In genomic region chr9:134328341-134328840, GRCh38 we compare ENCODE assay signal across 10 cellular contexts. TPM values are rescaled to one million over a fixed set of nuclear protein-coding genes. Genes with fewer than 3 reads are reported as not detected.
DNase-seq lines count a peak whose midpoint lies in the region; ATAC-seq, FAIRE-seq and TF ChIP-seq lines count a peak whose summit lies in the region.
"Had no signal": no experiment of that assay in that cellular context is flagged by ENCODE, and none has a peak within 500 bp of the region (broad histone marks: within the 10 kb centered on the region; RNA-seq: fewer than 3 reads in every experiment).

No MANE protein-coding gene starts in this region.

- no peak for ATAC-seq in activated T-helper 17 cell treated with anti-CD3 and anti-CD28 coated beads, Interleukin-2, amount 50 U/mL, for 72 hours (replicated peaks)

- no peak for FAIRE-seq in keratinocyte (lab: Jason Lieb, UNC)

- H3K4me1 Mint-ChIP-seq in activated T-helper 17 cell treated with anti-CD3 and anti-CD28 coated beads, Interleukin-2, amount 50 U/mL, for 72 hours: peaks cover 8% of the 10 kb centered on the region

- H3K9me3 Mint-ChIP-seq in activated T-helper 17 cell treated with anti-CD3 and anti-CD28 coated beads, Interleukin-2, amount 50 U/mL, for 72 hours: no peaks in the 10 kb centered on the region
- H3K9me3 Mint-ChIP-seq: activated CD4-positive, alpha-beta memory T cell treated with anti-CD3 and anti-CD28 coated beads for 36 hours; naive B cell had no signal

- no peak overlapping the region for H3K27ac Mint-ChIP-seq in activated T-helper 17 cell treated with anti-CD3 and anti-CD28 coated beads, Interleukin-2, amount 50 U/mL, for 72 hours
- H3K27ac Mint-ChIP-seq: activated CD4-positive, alpha-beta memory T cell treated with anti-CD3 and anti-CD28 coated beads for 36 hours had no signal

- peak overlapping the region; percentile 88 for H3K4me2 ChIP-seq in keratinocyte (ENCODE audit: control insufficient read depth, extremely low read depth, insufficient read depth, low read depth, low read length)

- H3K4me1 ChIP-seq in keratinocyte (ENCODE audit: control insufficient read depth, extremely low read depth, insufficient read depth, low read length): peaks cover 57% of the 10 kb centered on the region
- H3K4me1 ChIP-seq in spleen: peaks cover 21 to 91% (median 72%) of the 10 kb centered on the region in 6 donors

- H3K79me2 ChIP-seq in keratinocyte (ENCODE audit: control insufficient read depth, insufficient read depth, low read length): peaks cover 66% of the 10 kb centered on the region

- TF ChIP-seq CTCF in HFF-Myc (IDR thresholded peaks at IDR 0.05; ENCODE audit: low read depth, low read length, missing control alignments) (no peak), cardiac fibroblast (IDR thresholded peaks at IDR 0.05; ENCODE audit: low read depth, low read length) (no peak), keratinocyte (optimal IDR thresholded peaks at IDR 0.05 in 1 of 3, IDR thresholded peaks at IDR 0.05 in 1 of 3, conservative IDR thresholded peaks at IDR 0.05 in 1 of 3; ENCODE audit: extremely low read depth in 1 of 3, insufficient read depth in 2 of 3, low read length in 3 of 3) (no peak), spleen (IDR thresholded peaks at IDR 0.05 in 8 of 11, conservative IDR thresholded peaks at IDR 0.05 in 3 of 11) (no peak), GM13976 (IDR thresholded peaks at IDR 0.05; ENCODE audit: borderline replicate concordance, control extremely low read depth, extremely low read depth, insufficient read depth, missing control alignments) (no peak)

- in situ Hi-C loops in GM13976 (cut with MboI; ENCODE audit: low sequenced_read_pairs, unreplicated experiment): no loop called here

- no peaks in the 10 kb centered on the region for H3K36me3 Mint-ChIP-seq in activated T-helper 17 cell treated with anti-CD3 and anti-CD28 coated beads, Interleukin-2, amount 50 U/mL, for 72 hours (ENCODE audit: low read depth)
- H3K36me3 Mint-ChIP-seq: activated CD4-positive, alpha-beta memory T cell treated with anti-CD3 and anti-CD28 coated beads for 36 hours; naive B cell had no signal

- H3K27me3 ChIP-seq in keratinocyte (ENCODE audit: control insufficient read depth, extremely low read depth, insufficient read depth, low read length): no peaks in the 10 kb centered on the region
- peaks cover 0 to 5% (median 0%) of the 10 kb centered on the region in 7 donors for H3K27me3 ChIP-seq in spleen (replicated peaks in 1 of 7)

- H3K4me3 Mint-ChIP-seq in activated T-helper 17 cell treated with anti-CD3 and anti-CD28 coated beads, Interleukin-2, amount 50 U/mL, for 72 hours: no peak overlapping the region

- H3K9me3 ChIP-seq in keratinocyte (ENCODE audit: control insufficient read depth, low read depth, low read length): no peaks in the 10 kb centered on the region
- no peaks in the 10 kb centered on the region for H3K9me3 ChIP-seq in spleen

- peaks cover 4% of the 10 kb centered on the region for H3K27me3 Mint-ChIP-seq in activated T-helper 17 cell treated with anti-CD3 and anti-CD28 coated beads, Interleukin-2, amount 50 U/mL, for 72 hours

- peak overlapping the region; percentile 80 for H3K9ac ChIP-seq in keratinocyte (ENCODE audit: control insufficient read depth, extremely low read depth, insufficient read depth, low read length)

- TF ChIP-seq POLR2A in spleen (IDR thresholded peaks at IDR 0.05): no peak

- DNase-seq in HFF-Myc (ENCODE audit: extremely low read depth, low read depth) (no peak), cardiac fibroblast (ENCODE audit: low read depth in 2 of 2) (peak; percentile 25 to 37), keratinocyte (ENCODE audit: low read depth, low spot score) (no peak), spleen (no peak), GM13976 (ENCODE audit: low spot score) (no peak), NCI-H2081 (lab: John Stamatoyannopoulos, UW) (no peak), COLO668 (lab: John Stamatoyannopoulos, UW; ENCODE audit: unreplicated experiment) (no peak)
- DNase-seq: activated CD4-positive, alpha-beta memory T cell treated with anti-CD3 and anti-CD28 coated beads for 36 hours; naive B cell had no signal

- peaks cover 9% of the 10 kb centered on the region for H3K9me1 ChIP-seq in keratinocyte (ENCODE audit: control insufficient read depth, extremely low read depth, insufficient read depth, low read length)

- intact Hi-C loops in spleen (cut with DNase I; ENCODE audit: low total_unique reads): loop anchor here (10.0 kb wide), 1 partner anchor 154 kb away; no protein-coding TSS in a partner anchor

- H4K20me1 ChIP-seq in keratinocyte (ENCODE audit: control insufficient read depth, extremely low read depth, insufficient read depth, low read length): peaks cover 32% of the 10 kb centered on the region

- H3K36me3 ChIP-seq in keratinocyte (ENCODE audit: control insufficient read depth in 2 of 2, extremely low read depth in 1 of 2, insufficient read depth in 2 of 2, low read length in 2 of 2) (no peaks in the 10 kb centered on the region), spleen (no peaks in the 10 kb centered on the region)

- H3K4me3 ChIP-seq in HFF-Myc (replicated peaks; ENCODE audit: low read depth, low read length) (peak overlapping the region; percentile 70), cardiac fibroblast (replicated peaks in 1 of 2; ENCODE audit: low read depth in 2 of 2, low read length in 2 of 2) (peak overlapping the region; percentile 58 to 67), keratinocyte (ENCODE audit: control insufficient read depth in 2 of 3, extremely low read depth in 1 of 3, insufficient read depth in 2 of 3, low read depth in 1 of 3, low read length in 3 of 3) (peak overlapping the region; percentile 73 to 93 (median 75)), spleen (peak overlapping the region; percentile 53 to 86 (median 62))

- H2AFZ ChIP-seq in keratinocyte (ENCODE audit: control insufficient read depth, low read length): no peak overlapping the region

- dilution Hi-C loops in keratinocyte (cut with MboI; ENCODE audit: extremely low pct_ligation_motif_present, low sequenced_read_pairs): no loop called here

- WGBS in spleen, 5 donors: 64 to 84% (median 72%) methylated on average over 16 of the region's 16 CpGs

- H3K27ac ChIP-seq in keratinocyte (ENCODE audit: control insufficient read depth, insufficient read depth, low read length) (peak overlapping the region; percentile 77), spleen (peak overlapping the region in 7 of 8 donors; percentile 51 to 90 (median 85))

RNA-seq across cellular contexts. Expression of gene RXRA, which starts 2.1 kb away (rescaled TPM):
- 9.7 to 17.2 TPM (median 16.7 TPM) in 3 replicates for polyA plus RNA-seq in keratinocyte
- 15.9 TPM for polyA plus RNA-seq in keratinocyte (2011; ENCODE audit: low read depth)
- polyA plus RNA-seq in keratinocyte (2011; cell fraction: cytosol; rRNA removed): 10.5 and 21.8 TPM in 2 replicates
- polyA plus RNA-seq in keratinocyte (2011; cell fraction: nucleus; rRNA removed): 19.4 and 29.5 TPM in 2 replicates
- 30.5 and 34.7 TPM in 2 replicates for polyA plus RNA-seq in keratinocyte (2012; ENCODE audit: low replicate concordance)
- polyA minus RNA-seq in keratinocyte: 19.2 to 55.3 TPM (median 30.6 TPM) in 3 replicates
- polyA minus RNA-seq in keratinocyte (2011; cell fraction: cytosol; rRNA and poly(A)+ RNA removed): 50.6 TPM
- polyA minus RNA-seq in keratinocyte (2011; cell fraction: nucleus; rRNA and poly(A)+ RNA removed): 26.7 and 27.5 TPM in 2 replicates
- total RNA-seq in spleen: 100 to 1,000 TPM in 2 of 7 donors, 10 to 100 TPM in 5; 67.7 to 116 (median 95.6) TPM
- 10 to 100 TPM; 10.9 to 40.4 (median 11.9) TPM for polyA plus RNA-seq in spleen
- total RNA-seq in activated T-helper 17 cell treated with anti-CD3 and anti-CD28 coated beads, Interleukin-2, amount 50 U/mL, for 72 hours: 10 to 100 TPM in 1 of 2 donors, 1 to 10 TPM in 1; 4.2 to 41.6 TPM

Comparison
In these comparisons a context has a peak if more than half of its experiments do, and no peak if none do; other contexts are left out.
1. DNase-seq: peak in cardiac fibroblast (2 of 2); none in HFF-Myc (single experiment), keratinocyte (single experiment), spleen (single experiment), GM13976 (single experiment), NCI-H2081 (0 of 2) and COLO668 (single experiment).
2. Peak in every context shown above with its lines, with median percentiles within 50 percentile points of each other: H3K4me3 ChIP-seq.